9 cellular contexts compared by ENCODE assay signal in genomic region chr4:149897784-149898183, GRCh38.
A peak's percentile ranks its signal among the peaks of the same experiment; 100 is the strongest.
DNase-seq lines count a peak whose midpoint lies in the region; ATAC-seq and TF ChIP-seq lines count a peak whose summit lies in the region.
"Had no signal": no experiment of that assay in that cellular context is flagged by ENCODE, and none has a peak within 500 bp of the region (broad histone marks: within the 10 kb centered on the region; RNA-seq: fewer than 3 reads in every experiment).

No MANE protein-coding gene starts in this region.

- H3K79me2 ChIP-seq in neural progenitor cell (ENCODE audit: low read depth): no peaks in the 10 kb centered on the region

- no peaks in the 10 kb centered on the region for H3F3A ChIP-seq in neural progenitor cell (ENCODE audit: low read depth)

- H4K20me1 ChIP-seq in IMR-90 (ENCODE audit: insufficient read depth, low read length) (no peaks in the 10 kb centered on the region), neural progenitor cell (ENCODE audit: low read depth) (no peaks in the 10 kb centered on the region)

- no peak overlapping the region for H3K18ac ChIP-seq in IMR-90 (ENCODE audit: low read depth, low read length)

- no peak overlapping the region for H2BK5ac ChIP-seq in IMR-90 (ENCODE audit: low read depth, low read length, poor library complexity, severe bottlenecking)

- no peaks in the 10 kb centered on the region for H3K79me1 ChIP-seq in IMR-90 (ENCODE audit: low read depth in 1 of 2, low read length in 2 of 2)

- POLR2A ChIA-PET in IMR-90 (lab: Charles Lee; ENCODE audit: unreplicated experiment): no interaction called here

- H3K9ac ChIP-seq in IMR-90 (ENCODE audit: low read depth, low read length) (no peak overlapping the region), neural progenitor cell (no peak overlapping the region)

- H3K4me1 ChIP-seq in IMR-90 (ENCODE audit: control insufficient read depth, insufficient read depth, low read length): no peaks in the 10 kb centered on the region
- H3K4me1 ChIP-seq in body of pancreas: no peaks in the 10 kb centered on the region
- no peaks in the 10 kb centered on the region for H3K4me1 ChIP-seq in neural progenitor cell

- H3K27me3 ChIP-seq in IMR-90 (ENCODE audit: control insufficient read depth, insufficient read depth, low read length) (no peaks in the 10 kb centered on the region), body of pancreas (no peaks in the 10 kb centered on the region), neural progenitor cell (no peaks in the 10 kb centered on the region)

- no peaks in the 10 kb centered on the region for H3K36me3 Mint-ChIP-seq in neural progenitor cell
- H3K36me3 Mint-ChIP-seq: IgD-negative memory B cell had no signal

- H3K27ac Mint-ChIP-seq in neural progenitor cell: no peak overlapping the region
- H3K27ac Mint-ChIP-seq: IgD-negative memory B cell had no signal

- H3K9me3 Mint-ChIP-seq in neural progenitor cell: no peaks in the 10 kb centered on the region
- H3K9me3 Mint-ChIP-seq: IgD-negative memory B cell had no signal

- no peak overlapping the region for H4K91ac ChIP-seq in IMR-90 (ENCODE audit: insufficient read depth, low read depth, low read length)

- no peak overlapping the region for H2AFZ ChIP-seq in IMR-90 (replicated peaks; ENCODE audit: low read length, poor library complexity)
- no peak overlapping the region for H2AFZ ChIP-seq in neural progenitor cell (replicated peaks)

- H3K4me3 Mint-ChIP-seq in neural progenitor cell: no peak overlapping the region
- H3K4me3 Mint-ChIP-seq: IgD-negative memory B cell had no signal

- no TSS peak for BruUV-seq in IMR-90 (replicated peaks; lab: Mats Ljungman, UMichigan)

- H3K56ac ChIP-seq in IMR-90 (ENCODE audit: extremely low read depth, insufficient read depth, low read length): no peak overlapping the region

- no peak for TF ChIP-seq POLR2A in IMR-90 (IDR thresholded peaks at IDR 0.05; ENCODE audit: low read depth, low read length)
- no peak for TF ChIP-seq POLR2A in body of pancreas (IDR thresholded peaks at IDR 0.05)

- TF ChIP-seq CTCF in IMR-90 (conservative IDR thresholded peaks at IDR 0.05; ENCODE audit: low read depth, low read length): peak; percentile 59
- peak in 4 of 7 experiments; percentile 27 to 49 (median 35) for TF ChIP-seq CTCF in body of pancreas (IDR thresholded peaks at IDR 0.05)
- peak; percentile 62 for TF ChIP-seq CTCF in neural progenitor cell (IDR thresholded peaks at IDR 0.05)
- TF ChIP-seq CTCF in GM13976 (IDR thresholded peaks at IDR 0.05; ENCODE audit: borderline replicate concordance, control extremely low read depth, extremely low read depth, insufficient read depth, missing control alignments): no peak

- no peak overlapping the region for H3K4ac ChIP-seq in IMR-90 (ENCODE audit: low read depth, low read length)

- in situ Hi-C loops in IMR-90 (cut with MboI; ENCODE audit: low sequenced_read_pairs): loop anchor here (5.0 to 25.0 kb wide), 2 partner anchors 525 to 935 kb away; no protein-coding TSS in a partner anchor
- in situ Hi-C loops in GM13976 (cut with MboI; ENCODE audit: low sequenced_read_pairs, unreplicated experiment): loop anchor here (25.0 kb wide), 1 partner anchor 510 kb away; no protein-coding TSS in a partner anchor

- peak; percentile 73 for TF ChIP-seq RAD21 in IMR-90 (IDR thresholded peaks at IDR 0.05; ENCODE audit: low read length)

- intact Hi-C loops in IMR-90 (cut with micrococcal nuclease): loop anchor here (2.0 to 5.0 kb wide), 3 partner anchors 633 to 1450 kb away; no protein-coding TSS in a partner anchor
- intact Hi-C loops in body of pancreas (cut with DNase I): no loop called here

- no peak overlapping the region for H4K8ac ChIP-seq in IMR-90 (ENCODE audit: low read depth in 2 of 2, low read length in 2 of 2)

- no peak overlapping the region for H2BK20ac ChIP-seq in IMR-90 (ENCODE audit: low read depth, low read length)

- peaks cover 2% of the 10 kb centered on the region for H3K27me3 Mint-ChIP-seq in neural progenitor cell (ENCODE audit: insufficient read depth, low read depth)

- peaks cover 7% of the 10 kb centered on the region for H3K4me1 Mint-ChIP-seq in neural progenitor cell

- CTCF ChIA-PET in IMR-90 (lab: Yijun Ruan, JAX): interaction anchor here (0.6 to 1.1 kb wide), 4 partner anchors 12 to 526 kb away, joined by 3 to 6 read pairs (median 4); no protein-coding TSS in a partner anchor

- H3K9me1 ChIP-seq in IMR-90 (ENCODE audit: insufficient read depth, low read length): no peaks in the 10 kb centered on the region

- no peak overlapping the region for H2AK5ac ChIP-seq in IMR-90 (ENCODE audit: low read depth, low read length)

- H3K4me3 ChIP-seq in IMR-90 (ENCODE audit: insufficient read depth, low read depth, low read length): no peak overlapping the region
- H3K4me3 ChIP-seq in body of pancreas: no peak overlapping the region
- no peak overlapping the region for H3K4me3 ChIP-seq in neural progenitor cell

- no peak overlapping the region for H2BK15ac ChIP-seq in IMR-90 (ENCODE audit: low read depth, low read length)

- dilution Hi-C loops in IMR-90 (cut with HindIII; ENCODE audit: low sequenced_read_pairs, unreplicated experiment): no loop called here

- H2BK120ac ChIP-seq in IMR-90 (ENCODE audit: low read depth, low read length): no peak overlapping the region

- ATAC-seq in IMR-90 (ENCODE audit: low read depth) (peak; percentile 77), body of pancreas (peak; percentile 42), HG02852 (IDR thresholded peaks at IDR 0.05; ENCODE audit: unreplicated experiment) (no peak)

- H3K23ac ChIP-seq in IMR-90 (ENCODE audit: low read depth, low read length): no peak overlapping the region

- H3K4me2 ChIP-seq in IMR-90 (ENCODE audit: low read depth, low read length) (no peak overlapping the region), neural progenitor cell (no peak overlapping the region)

- H3K9me3 ChIP-seq in IMR-90 (ENCODE audit: control insufficient read depth, insufficient read depth, low read length): no peaks in the 10 kb centered on the region
- H3K9me3 ChIP-seq in body of pancreas: no peaks in the 10 kb centered on the region
- H3K9me3 ChIP-seq in neural progenitor cell (ENCODE audit: low read depth): no peaks in the 10 kb centered on the region

- no peak overlapping the region for H3K14ac ChIP-seq in IMR-90 (replicated peaks; ENCODE audit: low read depth, low read length)

- DNase-seq in DMS153 treated with DMSO at 0.1 percent for 48 hours (lab: John Stamatoyannopoulos, UW; ENCODE audit: unreplicated experiment) (peak; percentile 43), DMS153 (lab: John Stamatoyannopoulos, UW) (no peak), IMR-90 (peak; percentile 26), body of pancreas (no peak), neural progenitor cell (ENCODE audit: low spot score) (peak; percentile 16), AG20443 (ENCODE audit: low spot score) (no peak), GM13976 (ENCODE audit: low spot score) (no peak)

- no peak overlapping the region for H4K5ac ChIP-seq in IMR-90 (ENCODE audit: low read depth, low read length)

- H3K36me3 ChIP-seq in IMR-90 (ENCODE audit: control insufficient read depth, insufficient read depth, low read length) (no peaks in the 10 kb centered on the region), body of pancreas (replicated peaks in 1 of 2; ENCODE audit: insufficient read depth in 1 of 2, low read depth in 2 of 2) (no peaks in the 10 kb centered on the region), neural progenitor cell (no peaks in the 10 kb centered on the region)

- H2AK9ac ChIP-seq in IMR-90 (replicated peaks; ENCODE audit: low read depth, low read length, poor library complexity): no peak overlapping the region

- H3K27ac ChIP-seq in IMR-90 (ENCODE audit: insufficient read depth, low read length) (no peak overlapping the region), body of pancreas (no peak overlapping the region), neural progenitor cell (no peak overlapping the region)

TF ChIP-seq in IMR-90, 13 proteins besides CTCF, POLR2A, EP300 and RAD21:
- TF ChIP-seq SMC3 (IDR thresholded peaks at IDR 0.05; ENCODE audit: low read depth, low read length): peak; percentile 50
- no peak for TF ChIP-seq ELK1 (IDR thresholded peaks at IDR 0.05; ENCODE audit: borderline replicate concordance, low read depth, low read length)
- no peak for TF ChIP-seq MXI1 (IDR thresholded peaks at IDR 0.05; ENCODE audit: borderline replicate concordance, low read depth, low read length)
- no peak for TF ChIP-seq CHD1 (IDR thresholded peaks at IDR 0.05; ENCODE audit: low read depth, low read length)
- TF ChIP-seq MAZ (IDR thresholded peaks at IDR 0.05; ENCODE audit: borderline replicate concordance, low read depth, low read length): no peak
- no peak for TF ChIP-seq CEBPB (IDR thresholded peaks at IDR 0.05; ENCODE audit: low read depth, low read length)

Comparison
In these comparisons a context has a peak if more than half of its experiments do, and no peak if none do; other contexts are left out.
1. DNase-seq: peak in DMS153 treated with DMSO at 0.1 percent for 48 hours (single experiment), IMR-90 (single experiment) and neural progenitor cell (single experiment); none in DMS153 (single experiment), body of pancreas (0 of 4), AG20443 (single experiment) and GM13976 (single experiment).